Comparison of ENCODE assay signal across 27 cellular contexts in genomic region chr4:53584658-53585057, GRCh38. TPM values are rescaled to one million over a fixed set of nuclear protein-coding genes. Genes with fewer than 3 reads are reported as not detected.
"Had no signal": no experiment of that assay in that cellular context is flagged by ENCODE, and none has a peak within 500 bp of the region (broad histone marks: within the 10 kb centered on the region; RNA-seq: fewer than 3 reads in every experiment).

No MANE protein-coding gene starts in this region.

- H3K27me3 ChIP-seq: esophagus muscularis mucosa, gastrocnemius medialis, heart right ventricle, left lung had no signal

- H3K27ac Mint-ChIP-seq: effector memory CD8-positive, alpha-beta T cell; endodermal cell; mesothelial cell of epicardium; naive B cell; naive thymus-derived CD8-positive, alpha-beta T cell had no signal

- DNase-seq: dermis blood vessel endothelial cell; dorsolateral prefrontal cortex; effector CD4-positive, alpha-beta T cell; effector memory CD8-positive, alpha-beta T cell; endodermal cell; foreskin fibroblast; foreskin melanocyte; gastrocnemius medialis; glutamatergic neuron; head of caudate nucleus; heart right ventricle; hippocampal formation; left cardiac atrium; left lung; left ventricle myocardium superior; lower lobe of right lung; mesenchymal stem cell; mucosa of descending colon; naive B cell; naive thymus-derived CD8-positive, alpha-beta T cell had no signal

- H3K27ac ChIP-seq: coronary artery, dorsolateral prefrontal cortex, esophagus muscularis mucosa, gastrocnemius medialis, heart right ventricle, left lung, lower lobe of right lung had no signal

- H3K36me3 ChIP-seq: esophagus muscularis mucosa, gastrocnemius medialis, heart right ventricle, left lung, lower lobe of right lung had no signal

- ATAC-seq: effector memory CD8-positive, alpha-beta T cell; gastrocnemius medialis; heart right ventricle; left cardiac atrium; left lung; left ventricle myocardium superior; lower lobe of right lung; mucosa of descending colon; naive thymus-derived CD8-positive, alpha-beta T cell had no signal

- H3K4me3 Mint-ChIP-seq: effector memory CD8-positive, alpha-beta T cell; endodermal cell; mesothelial cell of epicardium; naive B cell; naive thymus-derived CD8-positive, alpha-beta T cell had no signal

- H3K4me1 ChIP-seq: esophagus muscularis mucosa, left lung, lower lobe of right lung had no signal

- H3K36me3 Mint-ChIP-seq: naive B cell; naive thymus-derived CD8-positive, alpha-beta T cell had no signal

- H3K9me3 Mint-ChIP-seq: endodermal cell, mesothelial cell of epicardium had no signal

- FAIRE-seq: colon, endothelial cell of umbilical vein, islet of Langerhans, keratinocyte had no signal

- H3K4me3 ChIP-seq: coronary artery, dorsolateral prefrontal cortex, esophagus muscularis mucosa, gastrocnemius medialis, heart right ventricle, left lung, lower lobe of right lung, mucosa of descending colon had no signal

- H3K9me3 ChIP-seq: esophagus muscularis mucosa, gastrocnemius medialis, heart right ventricle, left lung, lower lobe of right lung, mucosa of descending colon had no signal

- H3K4me1 Mint-ChIP-seq: naive thymus-derived CD8-positive, alpha-beta T cell had no signal

RNA-seq across cellular contexts. Expression of gene LNX1, which starts 6.6 kb away (rescaled TPM):
- total RNA-seq: naive thymus-derived CD8-positive, alpha-beta T cell had no signal
